In genomic region chr20:45904583-45905504, GRCh38 we compare ENCODE assay signal across 17 cellular contexts. TPM values are rescaled to one million over a fixed set of nuclear protein-coding genes. Genes with fewer than 3 reads are reported as not detected.
DNase-seq lines count a peak whose midpoint lies in the region; ATAC-seq, FAIRE-seq and TF ChIP-seq lines count a peak whose summit lies in the region.
"Had no signal": no experiment of that assay in that cellular context is flagged by ENCODE, and none has a peak within 500 bp of the region (broad histone marks: within the 10 kb centered on the region; RNA-seq: fewer than 3 reads in every experiment).

No MANE protein-coding gene starts in this region.

- peak overlapping the region; percentile 6; the same call in 1 of the 2 replicates for H3K9ac ChIP-seq in Karpas-422 (ENCODE audit: low read length)
- H3K9ac ChIP-seq in K562 (ENCODE audit: insufficient read depth in 1 of 2, low read depth in 2 of 2, low read length in 2 of 2), result peak overlapping the region in 1 of 2 experiments; percentile 77; a peak in 2 of 4 replicates

- H3K9me3 ChIP-seq in Karpas-422 (ENCODE audit: low read length) (no peaks in the 10 kb centered on the region), K562 (replicated peaks; ENCODE audit: control insufficient read depth, insufficient read depth, low read depth, low read length) (no peaks in the 10 kb centered on the region)

- no peak for TF ChIP-seq POLR2A in K562 (conservative IDR thresholded peaks at IDR 0.05)

- no peaks in the 10 kb centered on the region for H3K9me2 ChIP-seq in Karpas-422 (replicated peaks; ENCODE audit: insufficient read depth, low read length)

- H2AFZ ChIP-seq in Karpas-422 (ENCODE audit: low read length), result no peak overlapping the region
- no peak overlapping the region for H2AFZ ChIP-seq in K562 (ENCODE audit: low read depth, low read length)

- TF ChIP-seq RAD21 in K562 (CRISPR knock-in tag; conservative IDR thresholded peaks at IDR 0.05 in 1 of 2, IDR thresholded peaks at IDR 0.05 in 1 of 2), result no peak

- H3K36me3 ChIP-seq in Karpas-422 (ENCODE audit: insufficient read depth, low read length) (no peaks in the 10 kb centered on the region), K562 (ENCODE audit: control insufficient read depth, insufficient read depth, low read length) (peaks cover 24% of the 10 kb centered on the region; the same call in 2 of the 3 replicates)

- CTCF ChIA-PET in K562 (lab: Yijun Ruan, JAX; ENCODE audit: low intra/inter-chr PET ratio), result no interaction called here

- POLR2A ChIA-PET in activated naive CD8-positive, alpha-beta T cell treated with anti-CD3 and anti-CD28 coated beads, Interleukin-2, amount 10 ng/mL, durations not matched to agents 7 days and 5 days (lab: Charles Lee), result interaction anchor here (0.6 to 1.3 kb wide), 3 partner anchors 13 to 50 kb away, joined by 3 to 5 read pairs (median 3); partner anchors contain the start of genes CTSA and NEURL2
- POLR2A ChIA-PET in K562 (lab: Yijun Ruan, JAX), result interaction anchor here (0.6 to 2.4 kb wide), 9 partner anchors 11 to 1451 kb away, joined by 3 to 9 read pairs (median 4); partner anchors contain the start of genes PCIF1, SNX21 and ZSWIM1

- H4K20me1 ChIP-seq in Karpas-422 (ENCODE audit: insufficient read depth, low read depth, low read length) (no peaks in the 10 kb centered on the region), K562 (replicated peaks; ENCODE audit: control insufficient read depth, insufficient read depth, low read length) (no peaks in the 10 kb centered on the region)

- H3K27ac Mint-ChIP-seq in activated naive CD8-positive, alpha-beta T cell treated with anti-CD3 and anti-CD28 coated beads, Interleukin-2, amount 10 ng/mL, durations not matched to agents 7 days and 5 days, result peak overlapping the region; percentile 33
- no peak overlapping the region for H3K27ac Mint-ChIP-seq in activated naive CD8-positive, alpha-beta T cell treated with anti-CD3 and anti-CD28 coated beads, Interleukin-2, amount 50 U/mL, for 24 hours
- H3K27ac Mint-ChIP-seq in stimulated activated naive B cell treated with anti-CD40 and anti-IgM and Interleukin-4, amounts not matched to agents 10 μg/mL and 1 μg/mL and 100 μg/mL, for 72 hours, result peak overlapping the region; percentile 31

- TF ChIP-seq CTCF in K562 (IDR thresholded peaks at IDR 0.05 in 2 of 3, conservative IDR thresholded peaks at IDR 0.05 in 1 of 3; ENCODE audit: insufficient read depth in 2 of 3, low read depth in 1 of 3, low read length in 3 of 3), result no peak

- H3K4me2 ChIP-seq in Karpas-422 (ENCODE audit: low read depth, low read length, poor library complexity, severe bottlenecking) (no peak overlapping the region), K562 (ENCODE audit: insufficient read depth, low read length) (no peak overlapping the region)

- no peaks in the 10 kb centered on the region for H3K27me3 Mint-ChIP-seq in activated naive CD8-positive, alpha-beta T cell treated with anti-CD3 and anti-CD28 coated beads, Interleukin-2, amount 10 ng/mL, durations not matched to agents 7 days and 5 days
- H3K27me3 Mint-ChIP-seq in activated naive CD8-positive, alpha-beta T cell treated with anti-CD3 and anti-CD28 coated beads, Interleukin-2, amount 50 U/mL, for 24 hours, result no peaks in the 10 kb centered on the region
- H3K27me3 Mint-ChIP-seq in stimulated activated naive B cell treated with anti-CD40 and anti-IgM and Interleukin-4, amounts not matched to agents 10 μg/mL and 1 μg/mL and 100 μg/mL, for 72 hours, result no peaks in the 10 kb centered on the region

- ATAC-seq in activated naive CD8-positive, alpha-beta T cell treated with anti-CD3 and anti-CD28 coated beads, Interleukin-2, amount 10 ng/mL, durations not matched to agents 7 days and 5 days (ENCODE audit: low read depth), result no peak
- no peak for ATAC-seq in activated naive CD8-positive, alpha-beta T cell treated with anti-CD3 and anti-CD28 coated beads, Interleukin-2, amount 50 U/mL, for 24 hours
- ATAC-seq in K562 (no peak; the same call in 2 of the 3 replicates), HG03139 (IDR thresholded peaks at IDR 0.05; ENCODE audit: unreplicated experiment) (no peak), HG03432 (IDR thresholded peaks at IDR 0.05; ENCODE audit: unreplicated experiment) (no peak)
- no peak for ATAC-seq in stimulated activated naive B cell treated with anti-CD40 and anti-IgM and Interleukin-4, amounts not matched to agents 10 μg/mL and 1 μg/mL and 100 μg/mL, for 72 hours (replicated peaks)
- ATAC-seq: GM12878 had no signal

- no peak for DNase-seq in activated naive CD8-positive, alpha-beta T cell treated with anti-CD3 and anti-CD28 coated beads, Interleukin-2, amount 10 ng/mL, durations not matched to agents 7 days and 5 days
- no peak for DNase-seq in activated naive CD8-positive, alpha-beta T cell treated with anti-CD3 and anti-CD28 coated beads, Interleukin-2, amount 50 U/mL, for 24 hours
- DNase-seq in Karpas-422 (no peak), K562 (ENCODE audit: extremely low read depth in 1 of 4, low spot score in 3 of 4) (no peak), germinal center (ENCODE audit: low spot score) (no peak)
- DNase-seq in stimulated activated naive B cell treated with anti-CD40 and anti-IgM and Interleukin-4, amounts not matched to agents 10 μg/mL and 1 μg/mL and 100 μg/mL, for 72 hours, result no peak
- DNase-seq: DMS53, NCI-H1092, NCI-H1694 treated with DMSO at 0.1 percent for 48 hours, NCI-H446 treated with DMSO at 0.1 percent for 48 hours, NCI-H748 treated with DMSO at 0.1 percent for 48 hours had no signal

- no peak for TF ChIP-seq EP300 in K562 (IDR thresholded peaks at IDR 0.05; ENCODE audit: low read length)

- intact Hi-C loops in K562 (cut with micrococcal nuclease), result no loop called here

- H3K27me3 ChIP-seq in Karpas-422 (ENCODE audit: low read length), result no peaks in the 10 kb centered on the region
- no peaks in the 10 kb centered on the region for H3K27me3 ChIP-seq in K562 (ENCODE audit: control insufficient read depth in 2 of 2, insufficient read depth in 2 of 2, low read length in 2 of 2)

- H3K4me1 ChIP-seq in Karpas-422 (ENCODE audit: low read length) (peaks cover 58% of the 10 kb centered on the region), K562 (replicated peaks in 1 of 2; ENCODE audit: control insufficient read depth in 2 of 2, insufficient read depth in 2 of 2, low read length in 2 of 2) (peaks cover 9 to 29% of the 10 kb centered on the region in 2 experiments)

- in situ Hi-C loops in K562 (cut with MboI), result no loop called here

- BruUV-seq in K562 (replicated peaks; lab: Mats Ljungman, UMichigan), result no TSS peak

- H3K36me3 Mint-ChIP-seq in activated naive CD8-positive, alpha-beta T cell treated with anti-CD3 and anti-CD28 coated beads, Interleukin-2, amount 10 ng/mL, durations not matched to agents 7 days and 5 days, result no peaks in the 10 kb centered on the region
- no peaks in the 10 kb centered on the region for H3K36me3 Mint-ChIP-seq in activated naive CD8-positive, alpha-beta T cell treated with anti-CD3 and anti-CD28 coated beads, Interleukin-2, amount 50 U/mL, for 24 hours (ENCODE audit: low read depth)
- H3K36me3 Mint-ChIP-seq in stimulated activated naive B cell treated with anti-CD40 and anti-IgM and Interleukin-4, amounts not matched to agents 10 μg/mL and 1 μg/mL and 100 μg/mL, for 72 hours, result peaks cover 2 to 34% of the 10 kb centered on the region in 2 donors

- H3K79me2 ChIP-seq in Karpas-422 (ENCODE audit: low read length), result no peaks in the 10 kb centered on the region
- peaks cover 9% of the 10 kb centered on the region for H3K79me2 ChIP-seq in K562 (ENCODE audit: control insufficient read depth, insufficient read depth, low read length)

- H3K4me3 ChIP-seq in Karpas-422 (ENCODE audit: low read length) (no peak overlapping the region), K562 (no peak overlapping the region)
- H3K4me3 ChIP-seq: GM12878 had no signal

- no peak for FAIRE-seq in K562 (lab: Jason Lieb, UNC)
- FAIRE-seq: GM12878, GM18507 had no signal

- no peaks in the 10 kb centered on the region for H3K9me1 ChIP-seq in K562 (ENCODE audit: control insufficient read depth, insufficient read depth, low read length)

- no peaks in the 10 kb centered on the region for H3K4me1 Mint-ChIP-seq in activated naive CD8-positive, alpha-beta T cell treated with anti-CD3 and anti-CD28 coated beads, Interleukin-2, amount 10 ng/mL, durations not matched to agents 7 days and 5 days
- no peaks in the 10 kb centered on the region for H3K4me1 Mint-ChIP-seq in activated naive CD8-positive, alpha-beta T cell treated with anti-CD3 and anti-CD28 coated beads, Interleukin-2, amount 50 U/mL, for 24 hours
- peaks cover 9 to 11% of the 10 kb centered on the region in 2 donors for H3K4me1 Mint-ChIP-seq in stimulated activated naive B cell treated with anti-CD40 and anti-IgM and Interleukin-4, amounts not matched to agents 10 μg/mL and 1 μg/mL and 100 μg/mL, for 72 hours

- no peak overlapping the region for H3K4me3 Mint-ChIP-seq in activated naive CD8-positive, alpha-beta T cell treated with anti-CD3 and anti-CD28 coated beads, Interleukin-2, amount 10 ng/mL, durations not matched to agents 7 days and 5 days
- no peak overlapping the region for H3K4me3 Mint-ChIP-seq in activated naive CD8-positive, alpha-beta T cell treated with anti-CD3 and anti-CD28 coated beads, Interleukin-2, amount 50 U/mL, for 24 hours
- no peak overlapping the region for H3K4me3 Mint-ChIP-seq in stimulated activated naive B cell treated with anti-CD40 and anti-IgM and Interleukin-4, amounts not matched to agents 10 μg/mL and 1 μg/mL and 100 μg/mL, for 72 hours
- H3K4me3 Mint-ChIP-seq: CD14-positive monocyte had no signal

- 73% methylated on average over 16 of the region's 16 CpGs for WGBS in K562 (ENCODE audit: insufficient coverage, low coverage, missing lambda C conversion rate)

- no peaks in the 10 kb centered on the region for H3K9me3 Mint-ChIP-seq in activated naive CD8-positive, alpha-beta T cell treated with anti-CD3 and anti-CD28 coated beads, Interleukin-2, amount 10 ng/mL, durations not matched to agents 7 days and 5 days
- no peaks in the 10 kb centered on the region for H3K9me3 Mint-ChIP-seq in activated naive CD8-positive, alpha-beta T cell treated with anti-CD3 and anti-CD28 coated beads, Interleukin-2, amount 50 U/mL, for 24 hours
- no peaks in the 10 kb centered on the region for H3K9me3 Mint-ChIP-seq in stimulated activated naive B cell treated with anti-CD40 and anti-IgM and Interleukin-4, amounts not matched to agents 10 μg/mL and 1 μg/mL and 100 μg/mL, for 72 hours
- H3K9me3 Mint-ChIP-seq: CD14-positive monocyte had no signal

- H3K27ac ChIP-seq in Karpas-422 (ENCODE audit: low read length), result peak overlapping the region; percentile 95
- H3K27ac ChIP-seq in K562 (ENCODE audit: extremely low read depth, low read depth, low read length), result no peak overlapping the region
- H3K27ac ChIP-seq: 22Rv1 had no signal

RNA-seq across cellular contexts. Expression of gene PLTP, which starts 7.1 kb away (rescaled TPM):
- total RNA-seq in activated naive CD8-positive, alpha-beta T cell treated with anti-CD3 and anti-CD28 coated beads, Interleukin-2, amount 10 ng/mL, durations not matched to agents 7 days and 5 days, result 1 to 10 TPM; 2.2 to 2.9 TPM
- total RNA-seq in Karpas-422 (2014; rRNA removed; shearing (Covaris generic); ENCODE audit: low replicate concordance), result 19.8 and 29.0 TPM in 2 replicates
- 8.2 and 29.4 TPM in 2 replicates for total RNA-seq in K562 (2011; cell fraction: chromatin; rRNA removed; ENCODE audit: low replicate concordance)
- 32.4 and 37.9 TPM in 2 replicates for total RNA-seq in K562 (2011; cell fraction: nucleolus; rRNA removed)
- 20.8 and 24.0 TPM in 2 replicates for total RNA-seq in K562 (2011; cell fraction: nucleoplasm; rRNA removed)
- total RNA-seq in K562 (2014; rRNA removed) (18.6 and 28.2 TPM in 2 replicates), K562 (2014; rRNA removed; fragmentation: Illumina TruSeq; extraction: Trizol) (5.5 and 9.1 TPM in 2 replicates), K562 (2015; rRNA removed; fragmentation: Illumina TruSeq; extraction: Trizol) (16.8 and 17.6 TPM in 2 replicates), K562 (2021) (28.7 and 29.3 TPM in 2 replicates)
- polyA plus RNA-seq in K562 (2011; rRNA removed) (12.2 and 24.1 TPM in 2 replicates), K562 (2014; fragmentation: Illumina TruSeq; extraction: Trizol) (25.8 and 26.5 TPM in 2 replicates), K562 (2014; fragmentation: Nextera tagmentation; extraction: Ambion mirVana) (1 to 10 TPM; 2.8 to 6.6 TPM), K562 (2014; rRNA removed) (24.5 and 25.6 TPM in 2 replicates)
- 41.5 and 45.1 TPM in 2 replicates for polyA plus RNA-seq in K562 (2011; cell fraction: cytosol; rRNA removed)
- polyA plus RNA-seq in K562 (2011; cell fraction: nucleus; rRNA removed), result 26.5 and 28.2 TPM in 2 replicates
- polyA plus RNA-seq in K562 (2012), result 30.0 and 78.8 TPM in 2 replicates
- 8.0 and 8.4 TPM in 2 replicates for polyA minus RNA-seq in K562 (2011; rRNA and poly(A)+ RNA removed)
- 11.8 and 17.6 TPM in 2 replicates for polyA minus RNA-seq in K562 (2011; cell fraction: cytosol; rRNA and poly(A)+ RNA removed)
- polyA minus RNA-seq in K562 (2011; cell fraction: nucleus; rRNA and poly(A)+ RNA removed), result 8.2 and 11.1 TPM in 2 replicates

RNA-seq across cellular contexts. Expression of gene CTSA, which starts 13.7 kb away (rescaled TPM):
- 10 to 100 TPM; 76.9 to 83.4 TPM for total RNA-seq in activated naive CD8-positive, alpha-beta T cell treated with anti-CD3 and anti-CD28 coated beads, Interleukin-2, amount 10 ng/mL, durations not matched to agents 7 days and 5 days
- total RNA-seq in Karpas-422 (2014; rRNA removed; shearing (Covaris generic); ENCODE audit: low replicate concordance), result 39.5 and 52.9 TPM in 2 replicates
- total RNA-seq in K562 (2011; cell fraction: chromatin; rRNA removed; ENCODE audit: low replicate concordance), result 129 and 346 TPM in 2 replicates
- 275 and 312 TPM in 2 replicates for total RNA-seq in K562 (2011; cell fraction: nucleolus; rRNA removed)
- 187 and 194 TPM in 2 replicates for total RNA-seq in K562 (2011; cell fraction: nucleoplasm; rRNA removed)
- total RNA-seq in K562 (2014; rRNA removed) (26.0 and 30.5 TPM in 2 replicates), K562 (2014; rRNA removed; fragmentation: Illumina TruSeq; extraction: Trizol) (16.1 and 21.2 TPM in 2 replicates), K562 (2015; rRNA removed; fragmentation: Illumina TruSeq; extraction: Trizol) (40.5 and 42.9 TPM in 2 replicates), K562 (2021) (51.9 and 53.0 TPM in 2 replicates)
- polyA plus RNA-seq in K562 (2011; rRNA removed) (28.3 and 44.7 TPM in 2 replicates), K562 (2014; fragmentation: Illumina TruSeq; extraction: Trizol) (60.3 and 61.7 TPM in 2 replicates), K562 (2014; fragmentation: Nextera tagmentation; extraction: Ambion mirVana) (10 to 100 TPM in 1 of 2 experiments, 1 to 10 TPM in 1; 8.8 to 12.4 TPM), K562 (2014; rRNA removed) (47.8 and 51.2 TPM in 2 replicates)
- 54.6 and 66.3 TPM in 2 replicates for polyA plus RNA-seq in K562 (2011; cell fraction: cytosol; rRNA removed)
- polyA plus RNA-seq in K562 (2011; cell fraction: nucleus; rRNA removed), result 192 and 235 TPM in 2 replicates
- 60.5 and 80.5 TPM in 2 replicates for polyA plus RNA-seq in K562 (2012)
- polyA minus RNA-seq in K562 (2011; rRNA and poly(A)+ RNA removed), result 32.6 and 38.8 TPM in 2 replicates
- 32.9 and 38.3 TPM in 2 replicates for polyA minus RNA-seq in K562 (2011; cell fraction: cytosol; rRNA and poly(A)+ RNA removed)
- 74.4 and 74.6 TPM in 2 replicates for polyA minus RNA-seq in K562 (2011; cell fraction: nucleus; rRNA and poly(A)+ RNA removed)

RNA-seq across cellular contexts. Expression of gene NEURL2, which starts 13.8 kb away (rescaled TPM):
- 1 to 10 TPM; 3.9 to 5.3 TPM for total RNA-seq in activated naive CD8-positive, alpha-beta T cell treated with anti-CD3 and anti-CD28 coated beads, Interleukin-2, amount 10 ng/mL, durations not matched to agents 7 days and 5 days
- 3.1 and 4.3 TPM in 2 replicates for total RNA-seq in Karpas-422 (2014; rRNA removed; shearing (Covaris generic); ENCODE audit: low replicate concordance)
- 0.69 and 3.4 TPM in 2 replicates for total RNA-seq in K562 (2011; cell fraction: chromatin; rRNA removed; ENCODE audit: low replicate concordance)
- total RNA-seq in K562 (2011; cell fraction: nucleolus; rRNA removed), result 3.7 and 4.2 TPM in 2 replicates
- 1.5 and 1.8 TPM in 2 replicates for total RNA-seq in K562 (2011; cell fraction: nucleoplasm; rRNA removed)
- total RNA-seq in K562 (2014; rRNA removed), result 1.5 and 1.7 TPM in 2 replicates
- total RNA-seq in K562 (2014; rRNA removed; fragmentation: Illumina TruSeq; extraction: Trizol), result not detected in 2 replicates
- 0.54 and 0.72 TPM in 2 replicates for total RNA-seq in K562 (2015; rRNA removed; fragmentation: Illumina TruSeq; extraction: Trizol)
- 1.2 and 1.9 TPM in 2 replicates for total RNA-seq in K562 (2021)
- polyA plus RNA-seq in K562 (2011; rRNA removed), result 0.22 and 0.83 TPM in 2 replicates
- polyA plus RNA-seq in K562 (2011; cell fraction: cytosol; rRNA removed), result 0.59 and 1.2 TPM in 2 replicates
- polyA plus RNA-seq in K562 (2011; cell fraction: nucleus; rRNA removed), result 1.7 and 2.3 TPM in 2 replicates
- polyA plus RNA-seq in K562 (2012), result 0.81 and 2.2 TPM in 2 replicates
- 0.46 and 0.61 TPM in 2 replicates for polyA plus RNA-seq in K562 (2014; fragmentation: Illumina TruSeq; extraction: Trizol)
- polyA plus RNA-seq in K562 (2014; fragmentation: Nextera tagmentation; extraction: Ambion mirVana), result under 1 TPM; 0.30 to 0.32 TPM
- 1.0 and 1.1 TPM in 2 replicates for polyA plus RNA-seq in K562 (2014; rRNA removed)
- polyA minus RNA-seq in K562 (2011; rRNA and poly(A)+ RNA removed), result 0.72 TPM in 1 of 2 replicates, not detected in the other
- not detected in 2 replicates for polyA minus RNA-seq in K562 (2011; cell fraction: cytosol; rRNA and poly(A)+ RNA removed)
- polyA minus RNA-seq in K562 (2011; cell fraction: nucleus; rRNA and poly(A)+ RNA removed), result 2.3 and 3.1 TPM in 2 replicates

RNA-seq across cellular contexts. Expression of gene SPATA25, which starts 17.4 kb away (rescaled TPM):
- total RNA-seq in activated naive CD8-positive, alpha-beta T cell treated with anti-CD3 and anti-CD28 coated beads, Interleukin-2, amount 10 ng/mL, durations not matched to agents 7 days and 5 days, result 1 to 10 TPM; 1.7 to 2.0 TPM
- 4.7 TPM in 1 of 2 replicates, not detected in the other for total RNA-seq in Karpas-422 (2014; rRNA removed; shearing (Covaris generic); ENCODE audit: low replicate concordance)
- 1.9 TPM in 1 of 2 replicates, not detected in the other for total RNA-seq in K562 (2011; cell fraction: chromatin; rRNA removed; ENCODE audit: low replicate concordance)
- total RNA-seq in K562 (2011; cell fraction: nucleolus; rRNA removed), result 1.6 and 2.2 TPM in 2 replicates
- total RNA-seq in K562 (2011; cell fraction: nucleoplasm; rRNA removed), result 1.2 and 1.6 TPM in 2 replicates
- 0.68 and 1.4 TPM in 2 replicates for total RNA-seq in K562 (2014; rRNA removed)
- total RNA-seq in K562 (2014; rRNA removed; fragmentation: Illumina TruSeq; extraction: Trizol), result not detected in 2 replicates
- 0.22 and 0.45 TPM in 2 replicates for total RNA-seq in K562 (2015; rRNA removed; fragmentation: Illumina TruSeq; extraction: Trizol)
- 0.49 and 0.95 TPM in 2 replicates for total RNA-seq in K562 (2021)
- polyA plus RNA-seq in K562 (2011; rRNA removed), result 0.21 and 0.53 TPM in 2 replicates
- polyA plus RNA-seq in K562 (2011; cell fraction: cytosol; rRNA removed), result 0.38 and 0.48 TPM in 2 replicates
- 1.3 and 1.8 TPM in 2 replicates for polyA plus RNA-seq in K562 (2011; cell fraction: nucleus; rRNA removed)
- polyA plus RNA-seq in K562 (2012), result 0.57 and 0.84 TPM in 2 replicates
- 0.39 and 0.42 TPM in 2 replicates for polyA plus RNA-seq in K562 (2014; fragmentation: Illumina TruSeq; extraction: Trizol)
- not detected for polyA plus RNA-seq in K562 (2014; fragmentation: Nextera tagmentation; extraction: Ambion mirVana)
- polyA plus RNA-seq in K562 (2014; rRNA removed), result 0.63 and 0.73 TPM in 2 replicates
- not detected in 2 replicates for polyA minus RNA-seq in K562 (2011; rRNA and poly(A)+ RNA removed)
- not detected in 2 replicates for polyA minus RNA-seq in K562 (2011; cell fraction: cytosol; rRNA and poly(A)+ RNA removed)
- 0.67 TPM in 1 of 2 replicates, not detected in the other for polyA minus RNA-seq in K562 (2011; cell fraction: nucleus; rRNA and poly(A)+ RNA removed)
- polyA plus RNA-seq: CD14-positive monocyte had no signal

RNA-seq across cellular contexts. Expression of gene ZSWIM1, which starts 23.8 kb away (rescaled TPM):
- total RNA-seq in activated naive CD8-positive, alpha-beta T cell treated with anti-CD3 and anti-CD28 coated beads, Interleukin-2, amount 10 ng/mL, durations not matched to agents 7 days and 5 days, result 10 to 100 TPM; 12.2 to 13.0 TPM
- 10.8 and 19.0 TPM in 2 replicates for total RNA-seq in Karpas-422 (2014; rRNA removed; shearing (Covaris generic); ENCODE audit: low replicate concordance)
- total RNA-seq in K562 (2011; cell fraction: chromatin; rRNA removed; ENCODE audit: low replicate concordance), result 14.3 and 28.8 TPM in 2 replicates
- total RNA-seq in K562 (2011; cell fraction: nucleolus; rRNA removed), result 16.2 and 16.7 TPM in 2 replicates
- total RNA-seq in K562 (2011; cell fraction: nucleoplasm; rRNA removed), result 19.3 and 20.7 TPM in 2 replicates
- total RNA-seq in K562 (2014; rRNA removed) (11.6 and 14.1 TPM in 2 replicates), K562 (2014; rRNA removed; fragmentation: Illumina TruSeq; extraction: Trizol) (9.0 and 9.5 TPM in 2 replicates), K562 (2015; rRNA removed; fragmentation: Illumina TruSeq; extraction: Trizol) (11.2 and 11.7 TPM in 2 replicates), K562 (2021) (13.8 and 15.6 TPM in 2 replicates)
- polyA plus RNA-seq in K562 (2011; rRNA removed) (7.4 and 12.1 TPM in 2 replicates), K562 (2014; fragmentation: Illumina TruSeq; extraction: Trizol) (13.7 and 14.7 TPM in 2 replicates), K562 (2014; fragmentation: Nextera tagmentation; extraction: Ambion mirVana) (1 to 10 TPM; 2.5 to 3.1 TPM), K562 (2014; rRNA removed) (7.0 and 7.3 TPM in 2 replicates)
- polyA plus RNA-seq in K562 (2011; cell fraction: cytosol; rRNA removed), result 14.1 and 15.5 TPM in 2 replicates
- polyA plus RNA-seq in K562 (2011; cell fraction: nucleus; rRNA removed), result 21.0 and 32.5 TPM in 2 replicates
- 10.9 and 13.6 TPM in 2 replicates for polyA plus RNA-seq in K562 (2012)
- 18.4 and 23.1 TPM in 2 replicates for polyA minus RNA-seq in K562 (2011; rRNA and poly(A)+ RNA removed)
- polyA minus RNA-seq in K562 (2011; cell fraction: cytosol; rRNA and poly(A)+ RNA removed), result 16.7 and 17.3 TPM in 2 replicates
- polyA minus RNA-seq in K562 (2011; cell fraction: nucleus; rRNA and poly(A)+ RNA removed), result 7.1 and 12.0 TPM in 2 replicates
